8 cellular contexts compared by ENCODE assay signal in the genomic region with DNA sequence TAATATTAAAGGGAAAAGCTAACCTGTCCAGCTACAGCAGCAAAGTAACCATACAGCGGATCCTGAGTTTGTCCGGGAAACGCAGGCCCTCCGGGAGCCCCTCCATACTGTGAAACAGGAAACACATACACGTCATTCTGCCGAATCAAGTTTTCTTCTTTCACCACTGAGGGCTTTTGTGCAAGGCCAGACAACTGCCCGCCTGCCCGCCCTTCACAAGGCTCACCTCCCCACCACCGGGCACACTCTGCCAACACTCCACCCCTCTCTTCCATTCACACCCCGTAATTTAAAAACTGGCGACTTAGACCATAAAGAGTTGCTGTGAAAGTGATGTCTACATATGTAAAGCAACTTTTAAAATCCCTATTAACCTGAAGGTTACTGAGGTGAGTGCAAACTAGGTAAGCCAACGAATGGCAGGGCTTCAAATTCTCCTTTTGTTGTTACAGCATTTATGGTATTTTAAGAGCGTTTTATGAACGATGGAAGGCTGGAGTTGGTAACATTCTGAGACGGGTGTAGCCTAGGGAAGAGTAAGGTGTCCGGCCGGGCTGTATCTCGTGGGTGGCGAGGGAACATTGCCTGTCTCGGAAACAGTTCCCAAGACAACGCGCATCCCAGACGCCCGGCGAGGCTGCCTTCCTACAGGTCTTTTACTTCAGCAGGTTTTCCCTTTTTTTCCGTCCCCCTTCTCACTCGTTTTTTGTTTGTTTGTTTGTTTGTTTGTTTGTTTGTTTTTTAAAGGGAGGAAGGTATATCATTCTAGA. TPM values are rescaled to one million over a fixed set of nuclear protein-coding genes. Genes with fewer than 3 reads are reported as not detected.
DNase-seq lines count a peak whose midpoint lies in the region; ATAC-seq, FAIRE-seq and TF ChIP-seq lines count a peak whose summit lies in the region.

No MANE protein-coding gene starts in this region.

- H3K27me3 Mint-ChIP-seq in activated naive CD4-positive, alpha-beta T cell treated with anti-CD3 and anti-CD28 coated beads for 36 hours (ENCODE audit: low read depth) = no peaks in the 10 kb centered on the region

- peaks cover 22% of the 10 kb centered on the region for H3K36me3 Mint-ChIP-seq in activated naive CD4-positive, alpha-beta T cell treated with anti-CD3 and anti-CD28 coated beads for 36 hours (ENCODE audit: low read depth)

- peaks cover 9% of the 10 kb centered on the region for H4K20me1 ChIP-seq in PC-3 (ENCODE audit: low read length)

- TF ChIP-seq EP300 in gastroesophageal sphincter (IDR thresholded peaks at IDR 0.05) = no peak

- peaks cover 26% of the 10 kb centered on the region for H3K4me1 Mint-ChIP-seq in activated naive CD4-positive, alpha-beta T cell treated with anti-CD3 and anti-CD28 coated beads for 36 hours (ENCODE audit: low read depth)

- H3K9me3 Mint-ChIP-seq in activated naive CD4-positive, alpha-beta T cell treated with anti-CD3 and anti-CD28 coated beads for 36 hours = no peaks in the 10 kb centered on the region

- no peak for TF ChIP-seq POLR2A in gastroesophageal sphincter (IDR thresholded peaks at IDR 0.05)

- peak overlapping the region; percentile 90 for H3K9ac ChIP-seq in PC-3 (ENCODE audit: low read length)

- intact Hi-C loops in PC-3 (cut with micrococcal nuclease) = no loop called here
- intact Hi-C loops in activated naive CD4-positive, alpha-beta T cell treated with anti-CD3 and anti-CD28 coated beads for 36 hours (cut with micrococcal nuclease) = loop anchor here (1.0 to 5.0 kb wide), 6 partner anchors 284 to 1066 kb away; a partner anchor contains a TSS

- peak overlapping the region; percentile 89 for H3K4me3 Mint-ChIP-seq in activated naive CD4-positive, alpha-beta T cell treated with anti-CD3 and anti-CD28 coated beads for 36 hours

- H3K79me2 ChIP-seq in PC-3 (ENCODE audit: low read length) = peaks cover 43% of the 10 kb centered on the region

- H3K4me1 ChIP-seq in PC-3 (ENCODE audit: insufficient read depth, low read length) (peaks cover 20% of the 10 kb centered on the region), gastroesophageal sphincter (peaks cover 0 to 44% (median 3%) of the 10 kb centered on the region in 3 donors)

- H3K27ac ChIP-seq in PC-3 (ENCODE audit: low read length) = 0 out of 2 replicates have a peak overlapping the region, but pooled peaks have one; percentile 16
- peak overlapping the region in 3 of 4 donors; percentile 88 to 90 (median 89) for H3K27ac ChIP-seq in gastroesophageal sphincter

- H3K27me3 ChIP-seq in PC-3 (ENCODE audit: low read length) = no peaks in the 10 kb centered on the region
- H3K27me3 ChIP-seq in gastroesophageal sphincter = no peaks in the 10 kb centered on the region

- TSS peak; percentile 63 for BruUV-seq in PC-3 (replicated peaks; lab: Mats Ljungman, UMichigan)

- TF ChIP-seq CTCF in PC-3 (conservative IDR thresholded peaks at IDR 0.05; ENCODE audit: low read depth, low read length) (no peak), gastroesophageal sphincter (IDR thresholded peaks at IDR 0.05) (no peak), D721Med (IDR thresholded peaks at IDR 0.05; ENCODE audit: insufficient read depth, missing control alignments) (no peak)

- H2AFZ ChIP-seq in PC-3 (ENCODE audit: low read length) = peak overlapping the region; percentile 92

- no peaks in the 10 kb centered on the region for H3K9me2 ChIP-seq in PC-3 (replicated peaks; ENCODE audit: low read length)

- H3K27ac Mint-ChIP-seq in activated naive CD4-positive, alpha-beta T cell treated with anti-CD3 and anti-CD28 coated beads for 36 hours = peak overlapping the region; percentile 88

- POLR2A ChIA-PET in PC-3 (lab: Charles Lee; ENCODE audit: unreplicated experiment) = no interaction called here

- 2 to 3% methylated on average over 13 to 27 of the region's 27 CpGs for WGBS in gastroesophageal sphincter (ENCODE audit: low coverage in 1 of 2), 2 donors

- CTCF ChIA-PET in PC-3 (lab: Charles Lee) = interaction anchor here (0.7 kb wide), 1 partner anchor 139 kb away, joined by 4 read pairs; no protein-coding TSS in a partner anchor
- CTCF ChIA-PET in activated naive CD4-positive, alpha-beta T cell treated with anti-CD3 and anti-CD28 coated beads for 36 hours (lab: Charles Lee) = interaction anchor here (1.1 kb wide), 1 partner anchor 49 kb away, joined by 3 read pairs; no protein-coding TSS in a partner anchor

- peak; percentile 47 for DNase-seq in COLO668 (lab: John Stamatoyannopoulos, UW; ENCODE audit: unreplicated experiment)
- DNase-seq in PC-3 = peak; percentile 53
- DNase-seq in activated naive CD4-positive, alpha-beta T cell treated with anti-CD3 and anti-CD28 coated beads for 36 hours = peak; percentile 37
- peak in 41 of 56 donors; percentile 4 to 60 (median 33) for DNase-seq in nucleus accumbens (lab: John Stamatoyannopoulos, UW)
- no peak for DNase-seq in D721Med (ENCODE audit: insufficient read length, low spot score)

- H3F3A ChIP-seq in PC-3 (ENCODE audit: low read length, unreplicated experiment) = peaks cover under 1% of the 10 kb centered on the region

- no peak for FAIRE-seq in D721Med (lab: Jason Lieb, UNC)

- H3K9me3 ChIP-seq in PC-3 (ENCODE audit: low read length) = no peaks in the 10 kb centered on the region
- H3K9me3 ChIP-seq in gastroesophageal sphincter = no peaks in the 10 kb centered on the region

- peak overlapping the region; percentile 92 for H3K4me3 ChIP-seq in PC-3 (ENCODE audit: low read length)
- peak overlapping the region; percentile 76 to 84 for H3K4me3 ChIP-seq in gastroesophageal sphincter

- H3K4me2 ChIP-seq in PC-3 (ENCODE audit: low read length) = peak overlapping the region; percentile 98

- ATAC-seq in GM19395 (IDR thresholded peaks at IDR 0.05; ENCODE audit: unreplicated experiment) (peak; percentile 34), HG03457 (IDR thresholded peaks at IDR 0.05; ENCODE audit: unreplicated experiment) (peak; percentile 27), PC-3 (peak; percentile 27), gastroesophageal sphincter (peak; percentile 23)

- peaks cover 17% of the 10 kb centered on the region for H3K36me3 ChIP-seq in PC-3 (ENCODE audit: low read depth, low read length)
- peaks cover 0 to 32% of the 10 kb centered on the region in 2 donors for H3K36me3 ChIP-seq in gastroesophageal sphincter

RNA-seq across cellular contexts. Expression of a gene that starts 0.8 kb away (rescaled TPM):
- 94.0 and 151 TPM in 2 replicates for total RNA-seq in PC-3 (2014; rRNA removed)
- total RNA-seq in activated naive CD4-positive, alpha-beta T cell treated with anti-CD3 and anti-CD28 coated beads for 36 hours = 100 to 1,000 TPM; 152 to 168 TPM
- total RNA-seq in gastroesophageal sphincter = 10 to 100 TPM; 35.2 to 72.5 (median 63.2) TPM
